In the genomic region with DNA sequence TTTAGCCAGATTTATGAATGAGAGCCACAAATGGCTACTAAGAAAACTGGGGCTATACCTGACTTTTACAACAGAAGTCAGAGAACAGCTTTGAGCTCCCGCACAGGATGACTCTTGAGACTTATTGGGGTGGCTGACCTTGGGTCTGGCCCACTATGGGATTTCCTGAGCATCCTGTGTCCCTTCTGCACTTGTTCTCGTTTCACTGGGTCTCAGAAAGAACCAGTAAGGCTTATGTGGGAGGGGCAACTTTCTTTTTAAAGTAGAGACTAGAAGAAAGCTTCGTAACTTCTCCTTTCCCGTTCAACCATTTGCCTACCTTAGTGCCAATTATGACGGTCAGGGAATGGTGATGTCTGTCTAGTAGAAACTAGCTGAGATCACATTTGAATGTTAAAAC, we compare ENCODE assay signal across 17 cellular contexts. TPM values are rescaled to one million over a fixed set of nuclear protein-coding genes. Genes with fewer than 3 reads are reported as not detected.
DNase-seq lines count a peak whose midpoint lies in the region; ATAC-seq and TF ChIP-seq lines count a peak whose summit lies in the region.
"Had no signal": no experiment of that assay in that cellular context is flagged by ENCODE, and none has a peak within 500 bp of the region (broad histone marks: within the 10 kb centered on the region; RNA-seq: fewer than 3 reads in every experiment).

No MANE protein-coding gene starts in this region.

- 27 to 67% methylated on average over 1 to 2 of the region's 5 CpGs for WGBS in mesodermal cell (ENCODE audit: insufficient coverage in 2 of 2), 2 experiments

- TF ChIP-seq CTCF in 22Rv1 (IDR thresholded peaks at IDR 0.05) (no peak), HEK293 (tag by site-specific recombination; IDR thresholded peaks at IDR 0.05) (no peak), WTC11 (IDR thresholded peaks at IDR 0.05) (no peak)

- H3K4me1 ChIP-seq in HEK293 (ENCODE audit: control insufficient read depth, insufficient read depth, low read length) (peaks cover 17% of the 10 kb centered on the region), mesodermal cell (ENCODE audit: control insufficient read depth, insufficient read depth, low read length, poor library complexity, severe bottlenecking) (peaks cover 43% of the 10 kb centered on the region)

- DNase-seq in WTC11 (ENCODE audit: low spot score) (no peak), Ammon's horn (ENCODE audit: low spot score) (no peak), iPS-NIHi11 (ENCODE audit: low spot score) (no peak)
- DNase-seq in effector CD8-positive, alpha-beta T cell (lab: John Stamatoyannopoulos, UW), result no peak
- DNase-seq: EL, hypothalamus, MG63, SHP77 treated with DMSO at 0.1 percent for 48 hours, testis had no signal

- H3K36me3 Mint-ChIP-seq in WTC11, result no peaks in the 10 kb centered on the region

- no peaks in the 10 kb centered on the region for H3K27me3 Mint-ChIP-seq in WTC11 (ENCODE audit: low read depth)

- POLR2A ChIA-PET in HEK293 (lab: Yijun Ruan, JAX) (interaction anchor here (0.5 kb wide), 1 partner anchor 321 kb away, joined by 3 read pairs; no protein-coding TSS in a partner anchor), WTC11 (lab: Charles Lee) (no interaction called here)

- peak overlapping the region; percentile 57; the same call in 1 of the 2 replicates for H3K27ac ChIP-seq in 22Rv1
- H3K27ac ChIP-seq in HEK293 (ENCODE audit: extremely low read depth, low read depth, low read length), result 0 out of 2 replicates have a peak overlapping the region, but pooled peaks have one; percentile 2
- H3K27ac ChIP-seq in mesodermal cell (ENCODE audit: low read depth, low read length, severe bottlenecking), result peak overlapping the region; percentile 92
- H3K27ac ChIP-seq: testis had no signal

- H3K4me3 Mint-ChIP-seq in WTC11, result peak overlapping the region; percentile 24; the same call in 1 of the 2 replicates

- H3K27ac Mint-ChIP-seq in WTC11, result peak overlapping the region; percentile 78

- peaks cover 30% of the 10 kb centered on the region for H3K4me1 Mint-ChIP-seq in WTC11

- CTCF ChIA-PET in HEK293 (lab: Yijun Ruan, JAX), result interaction anchor here (0.5 to 1.1 kb wide), 4 partner anchors 11 to 1754 kb away, joined by 3 read pairs; no protein-coding TSS in a partner anchor
- CTCF ChIA-PET in WTC11 (lab: Charles Lee), result interaction anchor here (1.4 kb wide), 1 partner anchor 23 kb away, joined by 3 read pairs; no protein-coding TSS in a partner anchor

- ATAC-seq in WTC11 (peak; percentile 35), GM19395 (IDR thresholded peaks at IDR 0.05; ENCODE audit: unreplicated experiment) (no peak)
- ATAC-seq: sciatic nerve had no signal

- H3K4me3 ChIP-seq in HEK293 (ENCODE audit: low read depth, low read length) (no peak overlapping the region), mesodermal cell (ENCODE audit: extremely low read depth, insufficient read depth, low read length, poor library complexity, severe bottlenecking) (no peak overlapping the region)
- H3K4me3 ChIP-seq: MG63, testis had no signal

- no peaks in the 10 kb centered on the region for H3K9me3 ChIP-seq in HEK293 (ENCODE audit: control insufficient read depth, insufficient read depth, low read depth, low read length)
- H3K9me3 ChIP-seq in mesodermal cell (ENCODE audit: control insufficient read depth, low read length), result peaks cover 5% of the 10 kb centered on the region
- H3K9me3 ChIP-seq: testis had no signal

- H3K9me3 Mint-ChIP-seq in WTC11, result no peaks in the 10 kb centered on the region

- no peaks in the 10 kb centered on the region for H3K36me3 ChIP-seq in HEK293 (ENCODE audit: control insufficient read depth in 2 of 2, insufficient read depth in 1 of 2, low read length in 2 of 2)
- H3K36me3 ChIP-seq in mesodermal cell (ENCODE audit: control insufficient read depth, insufficient read depth, low read length), result no peaks in the 10 kb centered on the region
- H3K36me3 ChIP-seq: MG63 had no signal

TF ChIP-seq in HEK293, 187 proteins besides CTCF, POLR2A, EP300 and RAD21:
- TF ChIP-seq ZNF37A (tag by site-specific recombination; IDR thresholded peaks at IDR 0.05), result no peak
- no peak for TF ChIP-seq ZNF621 (tag by site-specific recombination; IDR thresholded peaks at IDR 0.05)
- no peak for TF ChIP-seq ZNF585B (tag by site-specific recombination; IDR thresholded peaks at IDR 0.05)
- TF ChIP-seq ZNF335 (tag by site-specific recombination; conservative IDR thresholded peaks at IDR 0.05), result no peak
- no peak for TF ChIP-seq ZNF747 (tag by site-specific recombination; IDR thresholded peaks at IDR 0.05)
- no peak for TF ChIP-seq ZNF555 (tag by site-specific recombination; conservative IDR thresholded peaks at IDR 0.05)
- TF ChIP-seq, protein P1, sequence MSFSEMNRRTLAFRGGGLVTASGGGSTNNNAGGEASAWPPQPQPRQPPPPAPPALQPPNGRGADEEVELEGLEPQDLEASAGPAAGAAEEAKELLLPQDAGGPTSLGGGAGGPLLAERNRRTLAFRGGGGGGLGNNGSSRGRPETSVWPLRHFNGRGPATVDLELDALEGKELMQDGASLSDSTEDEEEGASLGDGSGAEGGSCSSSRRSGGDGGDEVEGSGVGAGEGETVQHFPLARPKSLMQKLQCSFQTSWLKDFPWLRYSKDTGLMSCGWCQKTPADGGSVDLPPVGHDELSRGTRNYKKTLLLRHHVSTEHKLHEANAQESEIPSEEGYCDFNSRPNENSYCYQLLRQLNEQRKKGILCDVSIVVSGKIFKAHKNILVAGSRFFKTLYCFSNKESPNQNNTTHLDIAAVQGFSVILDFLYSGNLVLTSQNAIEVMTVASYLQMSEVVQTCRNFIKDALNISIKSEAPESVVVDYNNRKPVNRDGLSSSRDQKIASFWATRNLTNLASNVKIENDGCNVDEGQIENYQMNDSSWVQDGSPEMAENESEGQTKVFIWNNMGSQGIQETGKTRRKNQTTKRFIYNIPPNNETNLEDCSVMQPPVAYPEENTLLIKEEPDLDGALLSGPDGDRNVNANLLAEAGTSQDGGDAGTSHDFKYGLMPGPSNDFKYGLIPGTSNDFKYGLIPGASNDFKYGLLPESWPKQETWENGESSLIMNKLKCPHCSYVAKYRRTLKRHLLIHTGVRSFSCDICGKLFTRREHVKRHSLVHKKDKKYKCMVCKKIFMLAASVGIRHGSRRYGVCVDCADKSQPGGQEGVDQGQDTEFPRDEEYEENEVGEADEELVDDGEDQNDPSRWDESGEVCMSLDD (tag by site-specific recombination; IDR thresholded peaks at IDR 0.05), result no peak
- TF ChIP-seq SALL2 (tag by site-specific recombination; IDR thresholded peaks at IDR 0.05; ENCODE audit: borderline replicate concordance), result no peak
- TF ChIP-seq TCF7L2 (IDR thresholded peaks at IDR 0.05; ENCODE audit: borderline replicate concordance, low read depth, low read length), result no peak
TF ChIP-seq in HEK293: peak in this region for 0.

TF ChIP-seq in WTC11, 78 proteins besides CTCF, POLR2A, EP300 and RAD21 (continues in another document):
- TF ChIP-seq, protein P2, sequence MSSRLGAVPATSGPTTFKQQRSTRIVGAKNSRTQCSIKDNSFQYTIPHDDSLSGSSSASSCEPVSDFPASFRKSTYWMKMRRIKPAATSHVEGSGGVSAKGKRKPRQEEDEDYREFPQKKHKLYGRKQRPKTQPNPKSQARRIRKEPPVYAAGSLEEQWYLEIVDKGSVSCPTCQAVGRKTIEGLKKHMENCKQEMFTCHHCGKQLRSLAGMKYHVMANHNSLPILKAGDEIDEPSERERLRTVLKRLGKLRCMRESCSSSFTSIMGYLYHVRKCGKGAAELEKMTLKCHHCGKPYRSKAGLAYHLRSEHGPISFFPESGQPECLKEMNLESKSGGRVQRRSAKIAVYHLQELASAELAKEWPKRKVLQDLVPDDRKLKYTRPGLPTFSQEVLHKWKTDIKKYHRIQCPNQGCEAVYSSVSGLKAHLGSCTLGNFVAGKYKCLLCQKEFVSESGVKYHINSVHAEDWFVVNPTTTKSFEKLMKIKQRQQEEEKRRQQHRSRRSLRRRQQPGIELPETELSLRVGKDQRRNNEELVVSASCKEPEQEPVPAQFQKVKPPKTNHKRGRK (CRISPR knock-in tag; IDR thresholded peaks at IDR 0.05; ENCODE audit: borderline replicate concordance), result no peak
- no peak for TF ChIP-seq JUN (CRISPR knock-in tag; IDR thresholded peaks at IDR 0.05)
- TF ChIP-seq FOXP1 (CRISPR knock-in tag; IDR thresholded peaks at IDR 0.05; ENCODE audit: borderline replicate concordance), result no peak
- TF ChIP-seq GRHL2 (CRISPR knock-in tag; IDR thresholded peaks at IDR 0.05; ENCODE audit: insufficient replicate concordance, severe bottlenecking), result no peak
- TF ChIP-seq IRF2 (CRISPR knock-in tag; IDR thresholded peaks at IDR 0.05; ENCODE audit: borderline replicate concordance, low read depth), result no peak
- no peak for TF ChIP-seq ZNF671 (CRISPR knock-in tag; IDR thresholded peaks at IDR 0.05)
- TF ChIP-seq JAZF1 (CRISPR knock-in tag; IDR thresholded peaks at IDR 0.05), result no peak
- TF ChIP-seq NFATC4 (CRISPR knock-in tag; IDR thresholded peaks at IDR 0.05), result no peak
- TF ChIP-seq ESRRA (CRISPR knock-in tag; IDR thresholded peaks at IDR 0.05; ENCODE audit: borderline replicate concordance), result no peak
- TF ChIP-seq, protein P3, sequence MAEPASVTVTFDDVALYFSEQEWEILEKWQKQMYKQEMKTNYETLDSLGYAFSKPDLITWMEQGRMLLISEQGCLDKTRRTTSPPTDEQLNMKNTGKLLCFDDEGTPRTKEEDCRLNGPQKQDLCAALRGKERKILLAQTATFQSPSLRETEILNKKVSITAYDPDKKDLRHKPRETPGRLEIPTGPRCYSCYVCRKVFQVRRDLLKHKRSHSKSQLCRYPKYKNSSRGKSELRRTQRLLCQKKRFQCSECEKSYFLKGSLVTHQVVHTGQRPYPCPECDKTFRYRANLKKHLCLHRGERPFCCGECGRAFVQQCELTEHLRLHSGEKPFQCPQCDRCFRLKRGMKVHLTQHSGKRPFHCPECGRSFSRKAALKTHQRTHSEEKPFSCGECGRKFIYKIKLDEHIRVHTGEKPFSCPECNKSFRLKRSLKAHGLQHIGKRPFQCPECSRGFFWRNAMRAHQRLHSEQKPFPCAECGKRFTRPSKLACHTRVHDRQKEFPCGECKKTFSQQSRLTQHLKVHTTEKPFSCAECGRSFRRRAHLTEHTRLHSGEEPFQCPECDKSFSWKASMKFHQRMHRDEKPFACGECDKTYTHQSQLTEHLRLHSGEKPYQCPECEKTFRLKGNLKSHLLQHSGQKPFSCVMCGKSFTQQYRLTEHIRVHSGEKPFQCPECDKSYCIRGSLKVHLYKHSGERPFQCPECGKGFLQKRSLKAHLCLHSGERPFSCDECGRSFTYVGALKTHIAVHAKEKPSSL (CRISPR knock-in tag; conservative IDR thresholded peaks at IDR 0.05), result no peak
- TF ChIP-seq TEAD1 (CRISPR knock-in tag; IDR thresholded peaks at IDR 0.05), result no peak

RNA-seq across cellular contexts. Expression of a gene that starts 59.5 kb away (rescaled TPM):
- total RNA-seq in WTC11 (2021), result not detected in 3 replicates
- 0.48 TPM for polyA plus RNA-seq in mesodermal cell (2013, experiment 1 of 2)
- 1.2 TPM for polyA plus RNA-seq in mesodermal cell (2013, experiment 2 of 2)
- total RNA-seq: endothelial cell of umbilical vein, mucosa of gallbladder, sciatic nerve had no signal
- polyA plus RNA-seq: AG04450, endothelial cell of umbilical vein had no signal

Comparison
In these comparisons a context has a peak if more than half of its experiments do, and no peak if none do; other contexts are left out.
1. H3K27ac ChIP-seq: peak in every context shown above with its lines; median percentile 92 in mesodermal cell; 57 in 22Rv1; 2 in HEK293.